Comparison of ENCODE assay signal across 22 cellular contexts in genomic region chr18:841647-842370, GRCh38. TPM values are rescaled to one million over a fixed set of nuclear protein-coding genes. Genes with fewer than 3 reads are reported as not detected.
A peak's percentile ranks its signal among the peaks of the same experiment; 100 is the strongest.
DNase-seq lines count a peak whose midpoint lies in the region; ATAC-seq, FAIRE-seq and TF ChIP-seq lines count a peak whose summit lies in the region.
"Had no signal": no experiment of that assay in that cellular context is flagged by ENCODE, and none has a peak within 500 bp of the region (broad histone marks: within the 10 kb centered on the region; RNA-seq: fewer than 3 reads in every experiment).

No MANE protein-coding gene starts in this region.

- no peak for TF ChIP-seq RAD21 in K562 (CRISPR knock-in tag; conservative IDR thresholded peaks at IDR 0.05 in 1 of 2, IDR thresholded peaks at IDR 0.05 in 1 of 2)

- H3K36me3 Mint-ChIP-seq in Caco-2 (ENCODE audit: insufficient read depth, unreplicated experiment): no peaks in the 10 kb centered on the region
- H3K36me3 Mint-ChIP-seq: CD8-positive, alpha-beta T cell had no signal

- intact Hi-C loops in Caco-2 (cut with micrococcal nuclease; ENCODE audit: unreplicated experiment): no loop called here
- intact Hi-C loops in K562 (cut with micrococcal nuclease): no loop called here
- intact Hi-C loops in spleen (cut with DNase I; ENCODE audit: low total_unique reads): no loop called here

- H3K4me1 Mint-ChIP-seq in Caco-2 (ENCODE audit: low read depth, unreplicated experiment): peaks cover 13% of the 10 kb centered on the region

- TF ChIP-seq EP300 in K562 (IDR thresholded peaks at IDR 0.05; ENCODE audit: low read length): no peak

- DNase-seq in Caco-2: no peak
- DNase-seq in OCI-M1 (lab: John Stamatoyannopoulos, UW): peak; percentile 60
- peak; percentile 52 to 79 (median 58) for DNase-seq in K562 (ENCODE audit: extremely low read depth in 1 of 4, low spot score in 3 of 4)
- no peak for DNase-seq in spleen
- no peak for DNase-seq in NCI-H2196 treated with DMSO at 0.1 percent for 48 hours (lab: John Stamatoyannopoulos, UW; ENCODE audit: unreplicated experiment)
- DNase-seq in NCI-H2227 (lab: John Stamatoyannopoulos, UW; ENCODE audit: unreplicated experiment): no peak
- DNase-seq in HEK293T (ENCODE audit: extremely low spot score): no peak
- DNase-seq: AML-193; C1 segment of cervical spinal cord; CD8-positive, alpha-beta T cell; H7; MV-4-11; NCI-H1105 treated with DMSO at 0.1 percent for 48 hours; NCI-H2081; NCI-H2171 treated with DMSO at 0.1 percent for 48 hours; NCI-H446 treated with DMSO at 0.1 percent for 48 hours; NCI-H526 treated with DMSO at 0.1 percent for 48 hours; SIG-M5 had no signal

- no peaks in the 10 kb centered on the region for H3K79me2 ChIP-seq in K562 (ENCODE audit: control insufficient read depth, insufficient read depth, low read length)

- no TSS peak for BruUV-seq in Caco-2 (replicated peaks; lab: Mats Ljungman, UMichigan)
- BruUV-seq in K562 (replicated peaks; lab: Mats Ljungman, UMichigan): TSS peak; percentile 53

- H2AFZ ChIP-seq in K562 (ENCODE audit: low read depth, low read length): peak overlapping the region; percentile 95

- H4K20me1 ChIP-seq in K562 (replicated peaks; ENCODE audit: control insufficient read depth, insufficient read depth, low read length): no peaks in the 10 kb centered on the region

- WGBS in K562 (ENCODE audit: insufficient coverage, low coverage, missing lambda C conversion rate): under 1% methylated on average over 14 of the region's 15 CpGs
- WGBS in spleen, 5 donors: 45 to 55% (median 53%) methylated on average over 15 of the region's 15 CpGs

- no peaks in the 10 kb centered on the region for H3K9me3 Mint-ChIP-seq in Caco-2 (ENCODE audit: unreplicated experiment)
- H3K9me3 Mint-ChIP-seq: CD8-positive, alpha-beta T cell had no signal

- H3K9me3 ChIP-seq in Caco-2: no peaks in the 10 kb centered on the region
- no peaks in the 10 kb centered on the region for H3K9me3 ChIP-seq in K562 (replicated peaks; ENCODE audit: control insufficient read depth, insufficient read depth, low read depth, low read length)
- no peaks in the 10 kb centered on the region for H3K9me3 ChIP-seq in spleen

- H3K27me3 Mint-ChIP-seq in Caco-2 (ENCODE audit: insufficient read depth, unreplicated experiment): no peaks in the 10 kb centered on the region

- H3K4me3 Mint-ChIP-seq in Caco-2 (ENCODE audit: unreplicated experiment): peak overlapping the region; percentile 18
- H3K4me3 Mint-ChIP-seq: CD8-positive, alpha-beta T cell had no signal

- H3K27me3 ChIP-seq in Caco-2 (replicated peaks; ENCODE audit: control insufficient read depth, insufficient read depth, low read length) (no peaks in the 10 kb centered on the region), K562 (ENCODE audit: control insufficient read depth in 2 of 2, insufficient read depth in 2 of 2, low read length in 2 of 2) (no peaks in the 10 kb centered on the region), spleen (replicated peaks in 1 of 7) (peaks cover 0 to 20% (median 0%) of the 10 kb centered on the region in 7 donors)

- CTCF ChIA-PET in Caco-2 (lab: Charles Lee): interaction anchor here (0.8 to 0.9 kb wide), 3 partner anchors 10 to 159 kb away, joined by 3 to 4 read pairs (median 3); partner anchors contain the start of gene ENOSF1
- CTCF ChIA-PET in K562 (lab: Yijun Ruan, JAX; ENCODE audit: low intra/inter-chr PET ratio): interaction anchor here (1.0 kb wide), 1 partner anchor 100 kb away, joined by 4 read pairs; no protein-coding TSS in a partner anchor
- CTCF ChIA-PET in HEK293T (lab: Yijun Ruan, JAX): interaction anchor here (1.1 to 1.2 kb wide), 2 partner anchors 10 to 211 kb away, joined by 4 to 6 read pairs; no protein-coding TSS in a partner anchor

- no peaks in the 10 kb centered on the region; the same call in 1 of the 2 replicates for H3K4me1 ChIP-seq in Caco-2
- H3K4me1 ChIP-seq in K562 (replicated peaks in 1 of 2; ENCODE audit: control insufficient read depth in 2 of 2, insufficient read depth in 2 of 2, low read length in 2 of 2): peaks cover 10 to 38% of the 10 kb centered on the region in 2 experiments
- H3K4me1 ChIP-seq in spleen: peaks cover 0 to 42% (median 10%) of the 10 kb centered on the region in 6 donors

- H3K4me2 ChIP-seq in K562 (ENCODE audit: insufficient read depth, low read length): peak overlapping the region; percentile 77

- TF ChIP-seq CTCF in Caco-2 (IDR thresholded peaks at IDR 0.05; ENCODE audit: insufficient read depth in 1 of 2, low read depth in 1 of 2, low read length in 1 of 2, severe bottlenecking in 1 of 2, unreplicated experiment in 1 of 2): no peak
- TF ChIP-seq CTCF in K562 (IDR thresholded peaks at IDR 0.05 in 2 of 3, conservative IDR thresholded peaks at IDR 0.05 in 1 of 3; ENCODE audit: insufficient read depth in 2 of 3, low read depth in 1 of 3, low read length in 3 of 3): no peak
- TF ChIP-seq CTCF in spleen (IDR thresholded peaks at IDR 0.05 in 8 of 11, conservative IDR thresholded peaks at IDR 0.05 in 3 of 11): no peak

- H3K9ac ChIP-seq in K562 (ENCODE audit: insufficient read depth in 1 of 2, low read depth in 2 of 2, low read length in 2 of 2): peak overlapping the region; percentile 40 to 76; a peak in 3 of 4 replicates

- in situ Hi-C loops in K562 (cut with MboI): no loop called here

- ATAC-seq in K562: peak; percentile 64
- ATAC-seq: CD8-positive, alpha-beta T cell; SK-N-SH treated with all-trans-retinoic acid at 6 μM for 48 hours had no signal

- no peaks in the 10 kb centered on the region for H3K9me1 ChIP-seq in K562 (ENCODE audit: control insufficient read depth, insufficient read depth, low read length)

- peak; percentile 64 for FAIRE-seq in K562 (lab: Jason Lieb, UNC)
- FAIRE-seq: G401.6, GM12892 had no signal

- H3K4me3 ChIP-seq in Caco-2 (ENCODE audit: low read depth, low read length): no peak overlapping the region
- peak overlapping the region; percentile 24 for H3K4me3 ChIP-seq in K562
- H3K4me3 ChIP-seq in spleen: no peak overlapping the region

- TF ChIP-seq POLR2A in K562 (conservative IDR thresholded peaks at IDR 0.05) (peak; percentile 67), spleen (IDR thresholded peaks at IDR 0.05) (no peak)

- no peak overlapping the region for H3K27ac Mint-ChIP-seq in Caco-2 (ENCODE audit: unreplicated experiment)
- H3K27ac Mint-ChIP-seq: CD8-positive, alpha-beta T cell had no signal

- H3K27ac ChIP-seq in K562 (ENCODE audit: extremely low read depth, low read depth, low read length) (peak overlapping the region; percentile 83), spleen (peak overlapping the region in 5 of 8 donors; percentile 20 to 89 (median 85))
- H3K27ac ChIP-seq: RWPE1 had no signal

- no peaks in the 10 kb centered on the region for H3K36me3 ChIP-seq in Caco-2 (ENCODE audit: control insufficient read depth, insufficient read depth, low read length)
- no peaks in the 10 kb centered on the region for H3K36me3 ChIP-seq in K562 (ENCODE audit: control insufficient read depth, insufficient read depth, low read length)
- H3K36me3 ChIP-seq in spleen: no peaks in the 10 kb centered on the region

- POLR2A ChIA-PET in Caco-2 (lab: Charles Lee) (no interaction called here), K562 (lab: Yijun Ruan, JAX) (interaction anchor here (0.6 to 3.2 kb wide), 12 partner anchors 8 to 387 kb away, joined by 3 to 16 read pairs (median 4); no protein-coding TSS in a partner anchor), HEK293T (lab: Yijun Ruan, JAX) (no interaction called here)

TF ChIP-seq in K562, 482 proteins besides CTCF, POLR2A, EP300 and RAD21 (continues in another document):
- TF ChIP-seq TAF1 (IDR thresholded peaks at IDR 0.05; ENCODE audit: control insufficient read depth, extremely low read depth, insufficient read depth, low read length, severe bottlenecking) (no peak), POLR2G (IDR thresholded peaks at IDR 0.05; ENCODE audit: low read depth, low read length) (0 out of 2 replicates have a peak, but pooled peaks have one; percentile 25), RBBP5 (IDR thresholded peaks at IDR 0.05; ENCODE audit: borderline replicate concordance, insufficient read depth, low read length, poor library complexity, severe bottlenecking) (peak; percentile 89), ARHGAP35 (IDR thresholded peaks at IDR 0.05; ENCODE audit: partially characterized antibody) (no peak)

TF ChIP-seq in HEK293T, 16 proteins besides CTCF, POLR2A, EP300 and RAD21:
- TF ChIP-seq PKNOX1 (IDR thresholded peaks at IDR 0.05) (no peak), ELF4 (IDR thresholded peaks at IDR 0.05) (no peak), ARNT (IDR thresholded peaks at IDR 0.05) (no peak), LEF1 (IDR thresholded peaks at IDR 0.05; ENCODE audit: borderline replicate concordance) (no peak), TARDBP (IDR thresholded peaks at IDR 0.05) (no peak)
TF ChIP-seq in HEK293T: peak in this region for 0.

RNA-seq across cellular contexts. Expression of gene YES1, which starts 29.8 kb away (rescaled TPM):
- total RNA-seq in Caco-2 (2022) (81.5 and 95.0 TPM in 2 replicates), K562 (2014; rRNA removed) (61.9 and 108 TPM in 2 replicates), K562 (2014; rRNA removed; fragmentation: Illumina TruSeq; extraction: Trizol) (115 and 149 TPM in 2 replicates), K562 (2015; rRNA removed; fragmentation: Illumina TruSeq; extraction: Trizol) (75.4 and 77.7 TPM in 2 replicates), K562 (2021) (90.6 and 99.4 TPM in 2 replicates), spleen (100 to 1,000 TPM in 2 of 7 donors, 10 to 100 TPM in 5; 52.1 to 128 (median 97.1) TPM)
- total RNA-seq in K562 (2011; cell fraction: chromatin; rRNA removed; ENCODE audit: low replicate concordance): 86.2 and 96.5 TPM in 2 replicates
- 21.8 and 24.5 TPM in 2 replicates for total RNA-seq in K562 (2011; cell fraction: nucleolus; rRNA removed)
- total RNA-seq in K562 (2011; cell fraction: nucleoplasm; rRNA removed): 46.6 and 65.3 TPM in 2 replicates
- polyA plus RNA-seq in K562 (2011; rRNA removed) (54.6 and 59.9 TPM in 2 replicates), K562 (2014; fragmentation: Illumina TruSeq; extraction: Trizol) (70.6 and 78.9 TPM in 2 replicates), K562 (2014; fragmentation: Nextera tagmentation; extraction: Ambion mirVana) (10 to 100 TPM; 37.2 to 54.6 TPM), K562 (2014; rRNA removed) (77.8 and 112 TPM in 2 replicates), spleen (10 to 100 TPM in 1 of 3 donors, 1 to 10 TPM in 2; 8.4 to 24.2 (median 9.3) TPM)
- 31.2 and 49.4 TPM in 2 replicates for polyA plus RNA-seq in K562 (2011; cell fraction: cytosol; rRNA removed)
- polyA plus RNA-seq in K562 (2011; cell fraction: nucleus; rRNA removed): 22.9 and 25.6 TPM in 2 replicates
- polyA plus RNA-seq in K562 (2012): 42.1 and 45.3 TPM in 2 replicates
- 72.0 and 108 TPM in 2 replicates for polyA minus RNA-seq in K562 (2011; rRNA and poly(A)+ RNA removed)
- polyA minus RNA-seq in K562 (2011; cell fraction: cytosol; rRNA and poly(A)+ RNA removed): 50.5 and 77.5 TPM in 2 replicates
- polyA minus RNA-seq in K562 (2011; cell fraction: nucleus; rRNA and poly(A)+ RNA removed): 17.6 and 34.7 TPM in 2 replicates

Comparison
In these comparisons a context has a peak if more than half of its experiments do, and no peak if none do; other contexts are left out.
1. DNase-seq: peak in OCI-M1 (single experiment) and K562 (4 of 4); none in Caco-2 (0 of 2), spleen (single experiment), NCI-H2196 treated with DMSO at 0.1 percent for 48 hours (single experiment), NCI-H2227 (single experiment) and HEK293T (single experiment).